8 cellular contexts compared by ENCODE assay signal in the genomic region with DNA sequence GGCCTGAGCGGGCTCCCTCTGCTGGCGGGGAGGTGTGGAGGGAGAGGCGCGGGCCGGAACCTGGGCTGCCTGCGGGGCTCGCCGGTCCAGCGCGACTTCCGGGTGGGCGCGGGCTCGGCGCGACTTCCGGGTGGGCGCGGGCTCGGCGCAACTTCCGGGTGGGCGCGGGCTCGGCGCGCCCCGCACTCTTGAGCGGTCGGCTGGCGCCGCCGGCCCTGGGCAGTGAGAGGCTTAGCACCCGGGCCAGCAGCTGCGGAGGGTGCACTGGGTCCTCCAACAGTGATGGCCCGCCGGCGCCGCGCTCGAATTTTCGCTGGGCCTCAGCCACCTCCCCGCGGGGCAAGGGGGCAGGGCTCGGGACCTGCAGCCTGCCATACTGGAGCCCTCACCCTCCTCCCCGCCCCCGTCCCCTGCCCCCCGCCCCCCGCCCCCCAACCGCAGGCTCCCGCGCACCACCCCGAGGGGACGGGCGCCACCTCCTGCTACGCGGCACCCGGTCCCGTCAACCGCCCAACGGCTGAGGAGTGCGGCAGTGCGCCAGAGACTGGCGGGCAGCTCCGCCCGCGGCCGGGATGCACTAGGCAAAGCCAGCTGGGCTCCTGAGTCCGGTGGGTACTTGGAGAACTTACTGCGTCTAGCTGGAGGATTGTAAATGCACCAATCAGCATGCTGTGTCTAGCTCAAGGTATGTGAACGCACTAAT.
DNase-seq lines count a peak whose midpoint lies in the region; ATAC-seq, FAIRE-seq and TF ChIP-seq lines count a peak whose summit lies in the region.
"Not testable (repeated sequence)": the region's sequence is repeated elsewhere in the genome, so short reads cannot be mapped to it uniquely, and the experiment has no call there.

No MANE protein-coding gene starts in this region.

- not testable (repeated sequence) for BruUV-seq in K562 (replicated peaks; lab: Mats Ljungman, UMichigan)

- peak overlapping the region; percentile 67 for H3K4me3 Mint-ChIP-seq in activated CD4-positive, alpha-beta memory T cell treated with anti-CD3 and anti-CD28 coated beads for 36 hours
- peak overlapping the region; percentile 53 to 85 (median 76) for H3K4me3 Mint-ChIP-seq in naive B cell

- H3K4me3 ChIP-seq in K562: peak overlapping the region; percentile 43

- POLR2A ChIA-PET in activated CD4-positive, alpha-beta memory T cell treated with anti-CD3 and anti-CD28 coated beads for 36 hours (lab: Charles Lee); K562 (lab: Yijun Ruan, JAX): not testable (repeated sequence)

- H3K27me3 Mint-ChIP-seq in activated CD4-positive, alpha-beta memory T cell treated with anti-CD3 and anti-CD28 coated beads for 36 hours; naive B cell: not testable (repeated sequence)

- not testable (repeated sequence) for H3K27ac Mint-ChIP-seq in activated CD4-positive, alpha-beta memory T cell treated with anti-CD3 and anti-CD28 coated beads for 36 hours
- peak overlapping the region in 1 of 6 donors; percentile 65 for H3K27ac Mint-ChIP-seq in naive B cell

- H3K9me3 Mint-ChIP-seq in activated CD4-positive, alpha-beta memory T cell treated with anti-CD3 and anti-CD28 coated beads for 36 hours; naive B cell: not testable (repeated sequence)

- H4K20me1 ChIP-seq in K562 (replicated peaks; ENCODE audit: control insufficient read depth, insufficient read depth, low read length): not testable (repeated sequence)

- peak overlapping the region in 1 of 2 experiments; percentile 82; a peak in 1 of 4 replicates for H3K9ac ChIP-seq in K562 (ENCODE audit: insufficient read depth in 1 of 2, low read depth in 2 of 2, low read length in 2 of 2)

- in situ Hi-C loops in K562 (cut with MboI): not testable (repeated sequence)

- intact Hi-C loops in activated CD4-positive, alpha-beta memory T cell treated with anti-CD3 and anti-CD28 coated beads for 36 hours (cut with micrococcal nuclease); K562 (cut with micrococcal nuclease); head of caudate nucleus (cut with DNase I): not testable (repeated sequence)

- CTCF ChIA-PET in activated CD4-positive, alpha-beta memory T cell treated with anti-CD3 and anti-CD28 coated beads for 36 hours (lab: Charles Lee); K562 (lab: Yijun Ruan, JAX; ENCODE audit: low intra/inter-chr PET ratio): not testable (repeated sequence)

- not testable (repeated sequence) for H3K36me3 ChIP-seq in K562 (ENCODE audit: control insufficient read depth, insufficient read depth, low read length)

- TF ChIP-seq CTCF in K562 (IDR thresholded peaks at IDR 0.05 in 2 of 3, conservative IDR thresholded peaks at IDR 0.05 in 1 of 3; ENCODE audit: insufficient read depth in 2 of 3, low read depth in 1 of 3, low read length in 3 of 3): not testable (repeated sequence)

- H3K27me3 ChIP-seq in K562 (ENCODE audit: control insufficient read depth in 2 of 2, insufficient read depth in 2 of 2, low read length in 2 of 2): not testable (repeated sequence)

- not testable (repeated sequence) for FAIRE-seq in K562 (lab: Jason Lieb, UNC)

- peak; percentile 6 for DNase-seq in A172 (ENCODE audit: low spot score)
- DNase-seq in LHCN-M2 (ENCODE audit: low read depth): peak; percentile 16
- DNase-seq in activated CD4-positive, alpha-beta memory T cell treated with anti-CD3 and anti-CD28 coated beads for 36 hours: peak; percentile 52
- peak in 1 of 4 experiments; percentile 30 for DNase-seq in K562 (ENCODE audit: extremely low read depth in 1 of 4, low spot score in 3 of 4)
- DNase-seq in head of caudate nucleus: peak in 33 of 42 donors; percentile 37 to 92 (median 71)
- DNase-seq in naive B cell: peak; percentile 41
- DNase-seq in stimulated activated CD4-positive, alpha-beta T cell treated with anti-CD3 and anti-CD28 coated beads, Interleukin-2, amount 100 ng/mL, for 24 hours: peak; percentile 47 to 70

- H3K4me1 ChIP-seq in K562 (replicated peaks in 1 of 2; ENCODE audit: control insufficient read depth in 2 of 2, insufficient read depth in 2 of 2, low read length in 2 of 2): not testable (repeated sequence)

- peak; percentile 94 for ATAC-seq in K562
- ATAC-seq in naive B cell (ENCODE audit: low read depth in 2 of 2): peak; percentile 94

- not testable (repeated sequence) for H3K9me3 ChIP-seq in K562 (replicated peaks; ENCODE audit: control insufficient read depth, insufficient read depth, low read depth, low read length)

- not testable (repeated sequence) for TF ChIP-seq RAD21 in K562 (CRISPR knock-in tag; conservative IDR thresholded peaks at IDR 0.05 in 1 of 2, IDR thresholded peaks at IDR 0.05 in 1 of 2)

- 0 out of 2 replicates have a peak overlapping the region, but pooled peaks have one; percentile 25 for H3K4me2 ChIP-seq in K562 (ENCODE audit: insufficient read depth, low read length)

- TF ChIP-seq POLR2A in GM19193 (IDR thresholded peaks at IDR 0.05; ENCODE audit: extremely low read depth, insufficient read depth, insufficient read length): peak; percentile 51
- TF ChIP-seq POLR2A in K562 (conservative IDR thresholded peaks at IDR 0.05): not testable (repeated sequence)

- H3K27ac ChIP-seq in K562 (ENCODE audit: extremely low read depth, low read depth, low read length): not testable (repeated sequence)

- WGBS in K562 (ENCODE audit: insufficient coverage, low coverage, missing lambda C conversion rate): 0% methylated on average over 1 of the region's 71 CpGs

- not testable (repeated sequence) for H3K9me1 ChIP-seq in K562 (ENCODE audit: control insufficient read depth, insufficient read depth, low read length)

- H3K79me2 ChIP-seq in K562 (ENCODE audit: control insufficient read depth, insufficient read depth, low read length): not testable (repeated sequence)

- H3K4me1 Mint-ChIP-seq in activated CD4-positive, alpha-beta memory T cell treated with anti-CD3 and anti-CD28 coated beads for 36 hours (ENCODE audit: low read depth); naive B cell: not testable (repeated sequence)

- H2AFZ ChIP-seq in K562 (ENCODE audit: low read depth, low read length): peak overlapping the region; percentile 70; the same call in 1 of the 2 replicates

- H3K36me3 Mint-ChIP-seq in activated CD4-positive, alpha-beta memory T cell treated with anti-CD3 and anti-CD28 coated beads for 36 hours; naive B cell: not testable (repeated sequence)

- TF ChIP-seq EP300 in K562 (IDR thresholded peaks at IDR 0.05; ENCODE audit: low read length): not testable (repeated sequence)

TF ChIP-seq in K562, 482 proteins besides CTCF, POLR2A, EP300 and RAD21 (continues in another document):
- TF ChIP-seq KLF16 (IDR thresholded peaks at IDR 0.05): 0 out of 2 replicates have a peak, but pooled peaks have one; percentile 18
- TF ChIP-seq POLR2G (IDR thresholded peaks at IDR 0.05; ENCODE audit: low read depth, low read length): peak; percentile 54
- TF ChIP-seq, protein P1, sequence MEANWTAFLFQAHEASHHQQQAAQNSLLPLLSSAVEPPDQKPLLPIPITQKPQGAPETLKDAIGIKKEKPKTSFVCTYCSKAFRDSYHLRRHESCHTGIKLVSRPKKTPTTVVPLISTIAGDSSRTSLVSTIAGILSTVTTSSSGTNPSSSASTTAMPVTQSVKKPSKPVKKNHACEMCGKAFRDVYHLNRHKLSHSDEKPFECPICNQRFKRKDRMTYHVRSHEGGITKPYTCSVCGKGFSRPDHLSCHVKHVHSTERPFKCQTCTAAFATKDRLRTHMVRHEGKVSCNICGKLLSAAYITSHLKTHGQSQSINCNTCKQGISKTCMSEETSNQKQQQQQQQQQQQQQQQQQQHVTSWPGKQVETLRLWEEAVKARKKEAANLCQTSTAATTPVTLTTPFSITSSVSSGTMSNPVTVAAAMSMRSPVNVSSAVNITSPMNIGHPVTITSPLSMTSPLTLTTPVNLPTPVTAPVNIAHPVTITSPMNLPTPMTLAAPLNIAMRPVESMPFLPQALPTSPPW (CRISPR knock-in tag; IDR thresholded peaks at IDR 0.05): peak; percentile 64
- TF ChIP-seq ZBTB7A (IDR thresholded peaks at IDR 0.05; ENCODE audit: borderline replicate concordance, control insufficient read depth, low read depth, low read length): peak; percentile 37; the same call in 1 of the 2 replicates
- peak; percentile 82 for TF ChIP-seq GATAD2B (IDR thresholded peaks at IDR 0.05; ENCODE audit: borderline replicate concordance)
- peak; percentile 38; the same call in 1 of the 2 replicates for TF ChIP-seq C11orf30 (IDR thresholded peaks at IDR 0.05; ENCODE audit: low read depth)
- TF ChIP-seq MAZ (CRISPR knock-in tag; conservative IDR thresholded peaks at IDR 0.05 in 1 of 2, IDR thresholded peaks at IDR 0.05 in 1 of 2): peak in 1 of 2 experiments; percentile 48; a peak in 2 of 4 replicates
- TF ChIP-seq SIN3B (IDR thresholded peaks at IDR 0.05; ENCODE audit: low read depth): peak; percentile 53; the same call in 1 of the 2 replicates
- 0 out of 2 replicates have a peak, but pooled peaks have one; percentile 31 for TF ChIP-seq RBFOX2 (IDR thresholded peaks at IDR 0.05; ENCODE audit: low read depth, low read length)
- peak; percentile 74 for TF ChIP-seq GABPA (tag; conservative IDR thresholded peaks at IDR 0.05; ENCODE audit: low read depth)
- TF ChIP-seq, protein P2, sequence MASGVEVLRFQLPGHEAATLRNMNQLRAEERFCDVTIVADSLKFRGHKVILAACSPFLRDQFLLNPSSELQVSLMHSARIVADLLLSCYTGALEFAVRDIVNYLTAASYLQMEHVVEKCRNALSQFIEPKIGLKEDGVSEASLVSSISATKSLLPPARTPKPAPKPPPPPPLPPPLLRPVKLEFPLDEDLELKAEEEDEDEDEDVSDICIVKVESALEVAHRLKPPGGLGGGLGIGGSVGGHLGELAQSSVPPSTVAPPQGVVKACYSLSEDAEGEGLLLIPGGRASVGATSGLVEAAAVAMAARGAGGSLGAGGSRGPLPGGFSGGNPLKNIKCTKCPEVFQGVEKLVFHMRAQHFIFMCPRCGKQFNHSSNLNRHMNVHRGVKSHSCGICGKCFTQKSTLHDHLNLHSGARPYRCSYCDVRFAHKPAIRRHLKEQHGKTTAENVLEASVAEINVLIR (CRISPR knock-in tag; IDR thresholded peaks at IDR 0.05): peak; percentile 61
